Comparison of ENCODE assay signal across 13 cellular contexts in genomic region chr3:128263946-128264345, GRCh38.
DNase-seq lines count a peak whose midpoint lies in the region; ATAC-seq and TF ChIP-seq lines count a peak whose summit lies in the region.
"Had no signal": no experiment of that assay in that cellular context is flagged by ENCODE, and none has a peak within 500 bp of the region (broad histone marks: within the 10 kb centered on the region; RNA-seq: fewer than 3 reads in every experiment).

No MANE protein-coding gene starts in this region.

- no peak overlapping the region for H4K5ac ChIP-seq in H9 (ENCODE audit: insufficient read length, low read depth, low read length)

- H3K9me3 ChIP-seq in H9 (ENCODE audit: control insufficient read depth, low read depth, low read length) (no peaks in the 10 kb centered on the region), ovary (no peaks in the 10 kb centered on the region)

- peak; percentile 18 for DNase-seq in H9
- peak; percentile 66 for DNase-seq in SK-N-DZ (ENCODE audit: low spot score)
- DNase-seq in islet precursor cell = peak; percentile 52
- DNase-seq in ovary = peak in 3 of 5 donors; percentile 53 to 62 (median 54)
- no peak for DNase-seq in GM19240 (ENCODE audit: insufficient read length, low spot score)
- no peak for DNase-seq in effector memory CD8-positive, alpha-beta T cell
- no peak for DNase-seq in activated CD4-positive, alpha-beta T cell treated with anti-CD3 and anti-CD28 coated beads, Interleukin-2, amount 50 U/mL, for 4 hours
- DNase-seq: COR-L47, DMS53, GF-D8 had no signal

- no peak for TF ChIP-seq EP300 in ovary (IDR thresholded peaks at IDR 0.05)

- peaks cover 10 to 16% (median 16%) of the 10 kb centered on the region in 3 experiments; a peak in 5 of 7 replicates for H3K36me3 Mint-ChIP-seq in H9 (ENCODE audit: insufficient read depth in 1 of 3, low read depth in 3 of 3)
- H3K36me3 Mint-ChIP-seq in effector memory CD8-positive, alpha-beta T cell (ENCODE audit: insufficient read depth) = peaks cover 8% of the 10 kb centered on the region

- H3K4me3 Mint-ChIP-seq in H9 = no peak overlapping the region
- no peak overlapping the region for H3K4me3 Mint-ChIP-seq in effector memory CD8-positive, alpha-beta T cell
- H3K4me3 Mint-ChIP-seq: CD14-positive monocyte; CD8-positive, alpha-beta T cell had no signal

- no peaks in the 10 kb centered on the region for H3K79me1 ChIP-seq in H9 (ENCODE audit: insufficient read depth, low read depth, low read length, poor library complexity, severe bottlenecking)

- H2BK5ac ChIP-seq in H9 (ENCODE audit: insufficient read length, low read length) = no peak overlapping the region

- no peak overlapping the region; a peak in 2 of 7 replicates for H3K27ac Mint-ChIP-seq in H9
- no peak overlapping the region for H3K27ac Mint-ChIP-seq in effector memory CD8-positive, alpha-beta T cell
- H3K27ac Mint-ChIP-seq: CD8-positive, alpha-beta T cell had no signal

- no peaks in the 10 kb centered on the region for H3K36me3 ChIP-seq in ovary

- H4K8ac ChIP-seq in H9 (replicated peaks; ENCODE audit: insufficient read length, low read depth, low read length) = no peak overlapping the region

- H2BK20ac ChIP-seq in H9 (ENCODE audit: low read depth, low read length, poor library complexity, severe bottlenecking) = no peak overlapping the region

- no peaks in the 10 kb centered on the region for H4K20me1 ChIP-seq in H9 (ENCODE audit: control insufficient read depth, insufficient read depth, insufficient read length)

- WGBS in H9 (ENCODE audit: extremely low coverage, insufficient read length, low lambda C conversion rate) = no CpG with 5 or more reads among the region's 6 CpGs
- WGBS in ovary, 3 donors = 38 to 45% (median 44%) methylated on average over 6 of the region's 6 CpGs

- no peak for ATAC-seq in effector memory CD8-positive, alpha-beta T cell (replicated peaks)
- ATAC-seq: A549; CD8-positive, alpha-beta T cell had no signal

- no peak for TF ChIP-seq CTCF in H9 (conservative IDR thresholded peaks at IDR 0.05)
- no peak for TF ChIP-seq CTCF in ovary (IDR thresholded peaks at IDR 0.05)

- no peaks in the 10 kb centered on the region for H3K23me2 ChIP-seq in H9 (ENCODE audit: insufficient read length, low read depth, low read length, poor library complexity, severe bottlenecking)

- H3T11ph ChIP-seq in H9 (ENCODE audit: low read length) = no peak overlapping the region

- no peak overlapping the region for H3K23ac ChIP-seq in H9 (ENCODE audit: insufficient read length, low read depth, low read length)

- no peak for TF ChIP-seq POLR2A in ovary (IDR thresholded peaks at IDR 0.05)

- H3K4me3 ChIP-seq in ovary = no peak overlapping the region
- H3K4me3 ChIP-seq: A549 had no signal

- H2BK15ac ChIP-seq in H9 (ENCODE audit: low read depth, low read length) = no peak overlapping the region

- no peak overlapping the region for H3K14ac ChIP-seq in H9 (ENCODE audit: insufficient read depth, low read length)

- H3K9me3 Mint-ChIP-seq in H9 = peaks cover 12 to 18% of the 10 kb centered on the region in 2 experiments
- peaks cover 2 to 5% of the 10 kb centered on the region in 2 donors for H3K9me3 Mint-ChIP-seq in effector memory CD8-positive, alpha-beta T cell

- H4K91ac ChIP-seq in H9 (ENCODE audit: insufficient read length, low read depth, low read length) = no peak overlapping the region

- H2AK5ac ChIP-seq in H9 (ENCODE audit: insufficient read length, low read length) = no peak overlapping the region

- no peak overlapping the region for H3K18ac ChIP-seq in H9 (ENCODE audit: insufficient read length, low read depth, low read length)

- no peak overlapping the region for H2BK120ac ChIP-seq in H9 (ENCODE audit: low read depth, low read length, poor library complexity, severe bottlenecking)

- H3K79me2 ChIP-seq in H9 (ENCODE audit: insufficient read depth, low read length) = no peaks in the 10 kb centered on the region

- no peaks in the 10 kb centered on the region for H3K27me3 Mint-ChIP-seq in H9 (ENCODE audit: low read depth)
- no peaks in the 10 kb centered on the region for H3K27me3 Mint-ChIP-seq in effector memory CD8-positive, alpha-beta T cell

- no peaks in the 10 kb centered on the region for H3K27me3 ChIP-seq in H9 (ENCODE audit: insufficient read depth, low read length)
- H3K27me3 ChIP-seq in ovary = no peaks in the 10 kb centered on the region

- H3K4me1 Mint-ChIP-seq in H9 = peaks cover 8 to 13% of the 10 kb centered on the region in 2 experiments
- H3K4me1 Mint-ChIP-seq in effector memory CD8-positive, alpha-beta T cell (ENCODE audit: low read depth in 2 of 2) = no peaks in the 10 kb centered on the region
- H3K4me1 Mint-ChIP-seq: CD14-positive monocyte had no signal

- H3K27ac ChIP-seq in H9 (ENCODE audit: insufficient read length, low read depth, low read length) (no peak overlapping the region), ovary (no peak overlapping the region)
- H3K27ac ChIP-seq: A549 had no signal

- H2AFZ ChIP-seq in H9 (ENCODE audit: low read length) = no peak overlapping the region

- intact Hi-C loops in ovary (cut with DNase I) = no loop called here

- no peak overlapping the region for H3K4me2 ChIP-seq in H9 (ENCODE audit: insufficient read depth, insufficient read length, low read length)
- H3K4me2 ChIP-seq: A549 had no signal

- no peak overlapping the region for H2BK12ac ChIP-seq in H9 (ENCODE audit: insufficient read length, low read depth, low read length)

- no peak overlapping the region for H3K9ac ChIP-seq in H9 (ENCODE audit: extremely low read depth, insufficient read length, low read length)

- H3K56ac ChIP-seq in H9 (ENCODE audit: insufficient read length, low read depth, low read length) = no peak overlapping the region

- H3K4me1 ChIP-seq in H9 (ENCODE audit: insufficient read depth, low read length) (no peaks in the 10 kb centered on the region), ovary (ENCODE audit: insufficient read depth) (peaks cover 8% of the 10 kb centered on the region)
- H3K4me1 ChIP-seq: A549 had no signal

- no peak overlapping the region for H3K4ac ChIP-seq in H9 (ENCODE audit: low read depth, low read length)

Comparison
In these comparisons a context has a peak if more than half of its experiments do, and no peak if none do; other contexts are left out.
1. DNase-seq: peak in H9 (single experiment), SK-N-DZ (single experiment), islet precursor cell (single experiment) and ovary (3 of 5); none in GM19240 (single experiment), effector memory CD8-positive, alpha-beta T cell (0 of 3) and activated CD4-positive, alpha-beta T cell treated with anti-CD3 and anti-CD28 coated beads, Interleukin-2, amount 50 U/mL, for 4 hours (0 of 2).